Comparison of ENCODE assay signal across 9 cellular contexts in genomic region chr11:125167954-125168821, GRCh38. TPM values are rescaled to one million over a fixed set of nuclear protein-coding genes. Genes with fewer than 3 reads are reported as not detected.
A peak's percentile ranks its signal among the peaks of the same experiment; 100 is the strongest.
DNase-seq lines count a peak whose midpoint lies in the region; ATAC-seq and TF ChIP-seq lines count a peak whose summit lies in the region.
"Had no signal": no experiment of that assay in that cellular context is flagged by ENCODE, and none has a peak within 500 bp of the region (broad histone marks: within the 10 kb centered on the region; RNA-seq: fewer than 3 reads in every experiment).

No MANE protein-coding gene starts in this region.

- TF ChIP-seq CTCF in Peyer's patch (IDR thresholded peaks at IDR 0.05): no peak
- no peak for TF ChIP-seq CTCF in gastrocnemius medialis (IDR thresholded peaks at IDR 0.05 in 4 of 5, conservative IDR thresholded peaks at IDR 0.05 in 1 of 5)

- H3K27ac ChIP-seq in Peyer's patch (peak overlapping the region in 3 of 4 donors; percentile 17 to 87 (median 79)), gastrocnemius medialis (peak overlapping the region; percentile 88 to 99 (median 91))

- intact Hi-C loops in gastrocnemius medialis (cut with DNase I; ENCODE audit: low total_unique reads): loop anchor here (5.0 kb wide), 2 partner anchors 44 to 114 kb away; no protein-coding TSS in a partner anchor

- H3K4me1 ChIP-seq in Peyer's patch: peaks cover 0 to 21% (median 9%) of the 10 kb centered on the region in 4 donors
- peaks cover 50 to 53% of the 10 kb centered on the region in 2 donors for H3K4me1 ChIP-seq in gastrocnemius medialis

- TF ChIP-seq POLR2A in Peyer's patch (IDR thresholded peaks at IDR 0.05) (no peak), gastrocnemius medialis (IDR thresholded peaks at IDR 0.05) (no peak)

- H3K36me3 ChIP-seq in Peyer's patch (no peaks in the 10 kb centered on the region), gastrocnemius medialis (no peaks in the 10 kb centered on the region)

- no peak overlapping the region for H3K4me3 ChIP-seq in Peyer's patch
- peak overlapping the region in 2 of 4 donors; percentile 62 to 67 for H3K4me3 ChIP-seq in gastrocnemius medialis

- H3K27me3 ChIP-seq in Peyer's patch: peaks cover 0 to 12% of the 10 kb centered on the region in 2 donors
- no peaks in the 10 kb centered on the region for H3K27me3 ChIP-seq in gastrocnemius medialis

- H3K9me3 ChIP-seq in Peyer's patch (no peaks in the 10 kb centered on the region), gastrocnemius medialis (no peaks in the 10 kb centered on the region)

- DNase-seq in GM04504 (ENCODE audit: low read depth) (peak; percentile 48), Peyer's patch (peak in 1 of 3 donors; percentile 2), fibroblast of the conjunctiva (ENCODE audit: low read depth) (peak; percentile 79), gastrocnemius medialis (no peak)
- no peak for DNase-seq in stimulated activated naive CD4-positive, alpha-beta T cell (lab: John Stamatoyannopoulos, UW)
- DNase-seq: stimulated activated naive CD8-positive, alpha-beta T cell treated with anti-CD3 and anti-CD28 coated beads, Interleukin-15, amount 100 ng/mL, for 72 hours had no signal

- in situ Hi-C loops in gastrocnemius medialis (cut with MboI; ENCODE audit: low sequenced_read_pairs in 4 of 4): loop anchor here (5.0 to 10.0 kb wide), 3 partner anchors 177 to 237 kb away; no protein-coding TSS in a partner anchor

- no peak for ATAC-seq in gastrocnemius medialis
- ATAC-seq in GM21381 (IDR thresholded peaks at IDR 0.05; ENCODE audit: unreplicated experiment): no peak
- ATAC-seq in GM21825 (IDR thresholded peaks at IDR 0.05; ENCODE audit: unreplicated experiment): no peak
- no peak for ATAC-seq in GM18868 (IDR thresholded peaks at IDR 0.05; ENCODE audit: unreplicated experiment)
- ATAC-seq: stimulated activated naive CD8-positive, alpha-beta T cell treated with anti-CD3 and anti-CD28 coated beads, Interleukin-15, amount 100 ng/mL, for 72 hours had no signal

RNA-seq across cellular contexts. Expression of gene PKNOX2, which starts 3.6 kb away (rescaled TPM):
- total RNA-seq in Peyer's patch (1 to 10 TPM in 2 of 4 donors, not detected in 2; 1.4 to 8.3 TPM), gastrocnemius medialis (10 to 100 TPM in 1 of 4 donors, 1 to 10 TPM in 3; 3.7 to 11.7 (median 6.0) TPM)

RNA-seq across cellular contexts. Expression of gene TMEM218, which starts 56.8 kb away (rescaled TPM):
- 10 to 100 TPM; 11.4 to 19.2 (median 15.4) TPM for total RNA-seq in Peyer's patch
- total RNA-seq in gastrocnemius medialis: 10 to 100 TPM in 1 of 4 donors, 1 to 10 TPM in 3; 6.3 to 11.2 (median 9.4) TPM

Comparison
In these comparisons a context has a peak if more than half of its experiments do, and no peak if none do; other contexts are left out.
1. DNase-seq: peak in GM04504 (single experiment) and fibroblast of the conjunctiva (single experiment); none in gastrocnemius medialis (0 of 2) and stimulated activated naive CD4-positive, alpha-beta T cell (0 of 6).